ENCODE assay signal across 1 cellular context in genomic region chr6:3213334-3213695, GRCh38.
TF ChIP-seq lines count a peak whose summit lies in the region.

No MANE protein-coding gene starts in this region.

TF ChIP-seq in K562, 482 proteins besides CTCF, POLR2A, EP300 and RAD21:
- 0 out of 2 replicates have a peak, but pooled peaks have one; percentile 29 for TF ChIP-seq NCOA6 (IDR thresholded peaks at IDR 0.05)
- peak; percentile 47; the same call in 1 of the 2 replicates for TF ChIP-seq CEBPB (tag; IDR thresholded peaks at IDR 0.05)
- 0 out of 2 replicates have a peak, but pooled peaks have one; percentile 31 for TF ChIP-seq ZNF512 (tag; IDR thresholded peaks at IDR 0.05)
- no peak for TF ChIP-seq CEBPG (CRISPR knock-in tag; IDR thresholded peaks at IDR 0.05)
- TF ChIP-seq CEBPG (tag; conservative IDR thresholded peaks at IDR 0.05 in 1 of 2, IDR thresholded peaks at IDR 0.05 in 1 of 2) = 0 out of 4 replicates have a peak, but pooled peaks have one; percentile 16 to 18
- TF ChIP-seq NR2C2 (CRISPR knock-in tag; IDR thresholded peaks at IDR 0.05) = no peak
- no peak for TF ChIP-seq NR2C2 (tag; IDR thresholded peaks at IDR 0.05)
- TF ChIP-seq ZNF655 (CRISPR knock-in tag; IDR thresholded peaks at IDR 0.05) = no peak
- peak; percentile 36; the same call in 1 of the 2 replicates for TF ChIP-seq ATF3 (IDR thresholded peaks at IDR 0.05)
- TF ChIP-seq ATF3 (CRISPR knock-in tag; conservative IDR thresholded peaks at IDR 0.05) = no peak
- 0 out of 2 replicates have a peak, but pooled peaks have one; percentile 68 for TF ChIP-seq ADNP (tag; IDR thresholded peaks at IDR 0.05)
- no peak for TF ChIP-seq POLR2B (IDR thresholded peaks at IDR 0.05; ENCODE audit: low read depth, partially characterized antibody)
